Comparison of ENCODE assay signal across 1 cellular context in the genomic region with DNA sequence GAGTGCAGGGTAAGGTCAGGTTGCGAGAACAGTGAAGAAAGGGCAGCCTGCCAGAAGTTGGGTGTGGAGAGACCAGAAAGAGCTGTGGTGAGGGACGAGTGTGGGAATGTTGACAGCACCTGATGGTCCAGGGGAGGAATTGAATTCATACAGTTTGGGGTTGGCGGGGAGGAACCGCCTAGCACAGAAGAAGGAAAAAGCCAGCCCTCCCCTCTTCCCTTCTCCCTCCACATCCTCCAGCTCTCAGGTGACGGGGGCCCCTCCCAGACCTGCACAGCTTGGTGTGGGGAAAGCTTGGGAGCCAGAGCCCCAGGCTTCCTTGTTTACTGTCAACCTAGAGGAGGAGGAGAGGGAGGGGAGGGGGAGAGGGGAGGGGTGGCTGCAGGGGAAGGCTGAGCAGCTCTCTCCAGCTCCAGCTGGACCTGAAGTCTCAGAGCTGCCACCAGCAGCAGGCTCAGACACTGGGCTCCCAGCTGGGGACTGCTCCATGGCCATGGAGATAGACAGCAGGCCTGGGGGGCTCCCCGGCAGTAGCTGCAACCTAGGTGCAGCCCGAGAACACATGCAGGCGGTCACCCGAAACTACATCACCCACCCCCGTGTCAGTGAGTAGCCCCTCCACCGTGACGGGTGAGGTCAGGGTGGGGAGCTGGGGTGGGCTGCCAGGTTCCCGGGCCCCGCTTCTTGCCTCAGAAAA.
TF ChIP-seq lines count a peak whose summit lies in the region.

Gene ATP6V1B1, plus strand, starts transcription at position 433 of the 697 bp plus-strand sequence. Its CDS starts 55 bp downstream, at position 488.

TF ChIP-seq in HepG2, 621 proteins besides CTCF, POLR2A, EP300 and RAD21:
- TF ChIP-seq PRPF4 (IDR thresholded peaks at IDR 0.05; ENCODE audit: low read depth, low read length, poor library complexity, severe bottlenecking) = no peak
- 0 out of 2 replicates have a peak, but pooled peaks have one; percentile 34 for TF ChIP-seq WIZ (CRISPR knock-in tag; IDR thresholded peaks at IDR 0.05)
- peak; percentile 68 for TF ChIP-seq FOXA3 (CRISPR knock-in tag; IDR thresholded peaks at IDR 0.05)
- TF ChIP-seq ZSCAN25 (CRISPR knock-in tag; IDR thresholded peaks at IDR 0.05) = peak; percentile 81
- TF ChIP-seq MAZ (IDR thresholded peaks at IDR 0.05; ENCODE audit: borderline replicate concordance, low read depth, low read length) = peak; percentile 95; the same call in 1 of the 2 replicates
- no peak; the same call in 1 of the 2 replicates for TF ChIP-seq MAZ (CRISPR knock-in tag; IDR thresholded peaks at IDR 0.05; ENCODE audit: low read depth)
- 0 out of 2 replicates have a peak, but pooled peaks have one; percentile 16 for TF ChIP-seq KDM2A (CRISPR knock-in tag; IDR thresholded peaks at IDR 0.05; ENCODE audit: borderline replicate concordance, low read depth)
- TF ChIP-seq, protein P1, sequence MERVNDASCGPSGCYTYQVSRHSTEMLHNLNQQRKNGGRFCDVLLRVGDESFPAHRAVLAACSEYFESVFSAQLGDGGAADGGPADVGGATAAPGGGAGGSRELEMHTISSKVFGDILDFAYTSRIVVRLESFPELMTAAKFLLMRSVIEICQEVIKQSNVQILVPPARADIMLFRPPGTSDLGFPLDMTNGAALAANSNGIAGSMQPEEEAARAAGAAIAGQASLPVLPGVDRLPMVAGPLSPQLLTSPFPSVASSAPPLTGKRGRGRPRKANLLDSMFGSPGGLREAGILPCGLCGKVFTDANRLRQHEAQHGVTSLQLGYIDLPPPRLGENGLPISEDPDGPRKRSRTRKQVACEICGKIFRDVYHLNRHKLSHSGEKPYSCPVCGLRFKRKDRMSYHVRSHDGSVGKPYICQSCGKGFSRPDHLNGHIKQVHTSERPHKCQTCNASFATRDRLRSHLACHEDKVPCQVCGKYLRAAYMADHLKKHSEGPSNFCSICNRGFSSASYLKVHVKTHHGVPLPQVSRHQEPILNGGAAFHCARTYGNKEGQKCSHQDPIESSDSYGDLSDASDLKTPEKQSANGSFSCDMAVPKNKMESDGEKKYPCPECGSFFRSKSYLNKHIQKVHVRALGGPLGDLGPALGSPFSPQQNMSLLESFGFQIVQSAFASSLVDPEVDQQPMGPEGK (CRISPR knock-in tag; IDR thresholded peaks at IDR 0.05) = peak; percentile 65; the same call in 1 of the 2 replicates
- TF ChIP-seq ZNF543 (CRISPR knock-in tag; IDR thresholded peaks at IDR 0.05) = no peak
- 0 out of 2 replicates have a peak, but pooled peaks have one; percentile 77 for TF ChIP-seq PCBP1 (IDR thresholded peaks at IDR 0.05; ENCODE audit: borderline replicate concordance, low read depth, low read length)
- TF ChIP-seq ZNF256 (CRISPR knock-in tag; conservative IDR thresholded peaks at IDR 0.05) = no peak
- TF ChIP-seq SAP130 (CRISPR knock-in tag; IDR thresholded peaks at IDR 0.05; ENCODE audit: low read depth) = 0 out of 2 replicates have a peak, but pooled peaks have one; percentile 13
- TF ChIP-seq FOXA1 (IDR thresholded peaks at IDR 0.05) = no peak
- TF ChIP-seq FOXA1 (CRISPR knock-in tag; IDR thresholded peaks at IDR 0.05) = 0 out of 2 replicates have a peak, but pooled peaks have one; percentile 21
- no peak for TF ChIP-seq ZNF546 (CRISPR knock-in tag; conservative IDR thresholded peaks at IDR 0.05)
- TF ChIP-seq FOXO1 (CRISPR knock-in tag; IDR thresholded peaks at IDR 0.05) = 0 out of 2 replicates have a peak, but pooled peaks have one; percentile 42
- peak; percentile 5; the same call in 1 of the 2 replicates for TF ChIP-seq EED (CRISPR knock-in tag; IDR thresholded peaks at IDR 0.05)
